In genomic region chr1:47725732-47726495, GRCh38 we compare ENCODE assay signal across 8 cellular contexts.
DNase-seq lines count a peak whose midpoint lies in the region; ATAC-seq and TF ChIP-seq lines count a peak whose summit lies in the region.

No MANE protein-coding gene starts in this region.

- POLR2A ChIA-PET in CD8-positive, alpha-beta memory T cell (lab: Charles Lee): interaction anchor here (0.9 kb wide), 1 partner anchor 288 kb away, joined by 4 read pairs; the partner anchor contains the start of gene FOXD2

- CTCF ChIA-PET in CD8-positive, alpha-beta memory T cell (lab: Charles Lee): interaction anchor here (0.6 to 5.4 kb wide), 17 partner anchors 8 to 549 kb away, joined by 3 to 50 read pairs (median 4); partner anchors contain the start of genes CMPK1 and FOXD2

- DNase-seq in CD8-positive, alpha-beta memory T cell: peak; percentile 27 to 62 (median 32)
- DNase-seq in NCI-H774 (lab: John Stamatoyannopoulos, UW) (peak; percentile 72), epithelial cell of proximal tubule (ENCODE audit: low read depth) (peak; percentile 18), myocyte (ENCODE audit: low read depth) (peak; percentile 74)
- DNase-seq in activated CD8-positive, alpha-beta memory T cell treated with anti-CD3 and anti-CD28 coated beads, Interleukin-2, amount 50 U/mL, for 24 hours (ENCODE audit: extremely low read depth): peak; percentile 15
- peak; percentile 36 to 41 for DNase-seq in stimulated activated CD8-positive, alpha-beta memory T cell treated with anti-CD3 and anti-CD28 coated beads, Interleukin-7, amount 100 ng/mL, for 48 hours (ENCODE audit: extremely low read depth in 1 of 2, low read depth in 1 of 2)

- H3K4me1 Mint-ChIP-seq in CD8-positive, alpha-beta memory T cell: peaks cover 7 to 14% (median 9%) of the 10 kb centered on the region in 3 donors

- H3K27me3 ChIP-seq in CD8-positive, alpha-beta memory T cell (ENCODE audit: insufficient read depth, low read length, poor library complexity, severe bottlenecking): peaks cover 19% of the 10 kb centered on the region

- H3K36me3 ChIP-seq in CD8-positive, alpha-beta memory T cell (ENCODE audit: insufficient read depth, low read length): no peaks in the 10 kb centered on the region

- no peaks in the 10 kb centered on the region for H3K9me3 Mint-ChIP-seq in CD8-positive, alpha-beta memory T cell

- H3K4me3 ChIP-seq in CD8-positive, alpha-beta memory T cell (ENCODE audit: low read length): no peak overlapping the region
- peak overlapping the region; percentile 20 for H3K4me3 ChIP-seq in epithelial cell of proximal tubule (ENCODE audit: low read depth, low read length)

- no peak overlapping the region for H3K27ac ChIP-seq in CD8-positive, alpha-beta memory T cell (ENCODE audit: low read depth, low read length)

- H3K4me3 Mint-ChIP-seq in CD8-positive, alpha-beta memory T cell: peak overlapping the region in 6 of 7 donors; percentile 59 to 90 (median 75)

- peaks cover 35 to 58% of the 10 kb centered on the region in 2 donors for H3K27me3 Mint-ChIP-seq in CD8-positive, alpha-beta memory T cell

- H3K36me3 Mint-ChIP-seq in CD8-positive, alpha-beta memory T cell: no peaks in the 10 kb centered on the region

- H3K4me1 ChIP-seq in CD8-positive, alpha-beta memory T cell (ENCODE audit: insufficient read depth, low read length): no peaks in the 10 kb centered on the region

- peak; percentile 92 for TF ChIP-seq CTCF in epithelial cell of proximal tubule (conservative IDR thresholded peaks at IDR 0.05; ENCODE audit: low read depth, low read length)

- no peaks in the 10 kb centered on the region for H3K9me3 ChIP-seq in CD8-positive, alpha-beta memory T cell (ENCODE audit: low read length)

- H3K27ac Mint-ChIP-seq in CD8-positive, alpha-beta memory T cell: no peak overlapping the region

- ATAC-seq in GM19438 (IDR thresholded peaks at IDR 0.05; ENCODE audit: low read depth, unreplicated experiment): peak; percentile 85
- peak; percentile 83 for ATAC-seq in HG03521 (IDR thresholded peaks at IDR 0.05; ENCODE audit: unreplicated experiment)

Comparison
In these comparisons a context has a peak if more than half of its experiments do, and no peak if none do; other contexts are left out.
1. DNase-seq: peak in every context shown above with its lines; median percentile 74 in myocyte; 72 in NCI-H774; 38 in stimulated activated CD8-positive, alpha-beta memory T cell treated with anti-CD3 and anti-CD28 coated beads, Interleukin-7, amount 100 ng/mL, for 48 hours; 32 in CD8-positive, alpha-beta memory T cell; 18 in epithelial cell of proximal tubule; 15 in activated CD8-positive, alpha-beta memory T cell treated with anti-CD3 and anti-CD28 coated beads, Interleukin-2, amount 50 U/mL, for 24 hours.